ENCODE assay signal across 1 cellular context in genomic region chr7:103651978-103652377, GRCh38.
TF ChIP-seq lines count a peak whose summit lies in the region.

No MANE protein-coding gene starts in this region.

TF ChIP-seq in K562, 482 proteins besides CTCF, POLR2A, EP300 and RAD21 (continued from another document):
- no peak for TF ChIP-seq PBX2 (CRISPR knock-in tag; IDR thresholded peaks at IDR 0.05; ENCODE audit: low read depth)
- peak; percentile 77 for TF ChIP-seq PBX2 (tag; conservative IDR thresholded peaks at IDR 0.05; ENCODE audit: low read depth)
- TF ChIP-seq BRD4 (IDR thresholded peaks at IDR 0.05): no peak
- no peak for TF ChIP-seq CBFB (CRISPR knock-in tag; IDR thresholded peaks at IDR 0.05)
- TF ChIP-seq CHD2 (IDR thresholded peaks at IDR 0.05; ENCODE audit: low read depth, low read length): no peak
- no peak for TF ChIP-seq SETDB1 (IDR thresholded peaks at IDR 0.05; ENCODE audit: low read length)
- no peak for TF ChIP-seq CTCFL (IDR thresholded peaks at IDR 0.05; ENCODE audit: borderline replicate concordance, insufficient read depth, low read depth, low read length, poor library complexity, severe bottlenecking)
- TF ChIP-seq THAP7 (CRISPR knock-in tag; IDR thresholded peaks at IDR 0.05): no peak
- TF ChIP-seq TCF15 (CRISPR knock-in tag; IDR thresholded peaks at IDR 0.05): no peak
- TF ChIP-seq RBFOX2 (IDR thresholded peaks at IDR 0.05; ENCODE audit: low read depth, low read length): no peak
- TF ChIP-seq SIX5 (IDR thresholded peaks at IDR 0.05; ENCODE audit: borderline replicate concordance in 1 of 2, insufficient read depth in 1 of 2, low read depth in 1 of 2, low read length in 2 of 2): no peak
TF ChIP-seq in K562: peak in this region for 6.
